9 cellular contexts compared by ENCODE assay signal in the genomic region with DNA sequence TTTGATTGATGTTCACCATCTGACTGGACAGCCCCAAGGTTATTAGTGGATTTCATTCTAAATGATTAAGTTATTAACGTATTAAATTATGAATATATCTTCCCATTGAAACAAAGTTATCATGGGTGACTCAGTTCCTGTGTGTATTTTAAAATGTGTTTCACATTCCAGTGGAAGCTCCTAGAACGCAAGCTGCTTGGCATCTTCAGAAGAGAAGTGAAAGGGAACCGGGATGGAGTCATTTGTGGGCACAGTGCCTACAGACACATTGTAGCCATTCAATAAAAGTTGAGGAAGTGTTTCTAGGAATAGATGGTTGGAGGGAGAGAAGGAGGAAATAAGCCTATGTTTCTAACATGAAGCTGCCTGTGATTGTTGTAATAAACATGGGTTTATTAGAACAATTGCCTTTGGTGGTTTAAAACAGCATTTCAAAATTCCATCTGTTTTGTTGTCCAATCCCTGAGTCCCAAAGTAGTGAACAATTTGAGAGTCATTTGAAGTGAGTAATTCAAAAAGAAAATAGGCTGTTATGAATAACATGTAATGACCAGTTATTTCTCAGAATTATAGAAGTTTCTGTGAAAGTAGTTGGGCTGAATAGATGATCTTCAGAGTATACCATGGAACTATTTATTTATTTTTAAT.
DNase-seq lines count a peak whose midpoint lies in the region; ATAC-seq and TF ChIP-seq lines count a peak whose summit lies in the region.
"Had no signal": no experiment of that assay in that cellular context is flagged by ENCODE, and none has a peak within 500 bp of the region (broad histone marks: within the 10 kb centered on the region; RNA-seq: fewer than 3 reads in every experiment).

No MANE protein-coding gene starts in this region.

- no peak for TF ChIP-seq POLR2A in esophagus squamous epithelium (IDR thresholded peaks at IDR 0.05)

- H3K4ac ChIP-seq in neuronal stem cell (ENCODE audit: low read length), result no peak overlapping the region

- no peak overlapping the region for H3K4me3 ChIP-seq in esophagus squamous epithelium
- H3K4me3 ChIP-seq in neuronal stem cell (ENCODE audit: low read length in 2 of 2), result no peak overlapping the region

- H3K18ac ChIP-seq in neuronal stem cell (ENCODE audit: low read length), result no peak overlapping the region

- intact Hi-C loops in esophagus squamous epithelium (cut with DNase I), result no loop called here

- no peak overlapping the region for H4K8ac ChIP-seq in neuronal stem cell (ENCODE audit: low read depth, low read length)

- no peaks in the 10 kb centered on the region for H3K79me1 ChIP-seq in neuronal stem cell (ENCODE audit: low read depth, low read length)

- H3K9me3 ChIP-seq in esophagus squamous epithelium (no peaks in the 10 kb centered on the region), neuronal stem cell (replicated peaks in 1 of 2; ENCODE audit: control insufficient read depth in 2 of 2, insufficient read depth in 1 of 2, low read depth in 1 of 2, low read length in 2 of 2) (no peaks in the 10 kb centered on the region)

- H3K27me3 ChIP-seq in esophagus squamous epithelium (no peaks in the 10 kb centered on the region), neuronal stem cell (ENCODE audit: control insufficient read depth in 3 of 3, insufficient read depth in 3 of 3, low read depth in 1 of 3, low read length in 3 of 3) (no peaks in the 10 kb centered on the region)

- H3K23ac ChIP-seq in neuronal stem cell (ENCODE audit: low read depth, low read length, poor library complexity), result no peak overlapping the region

- no peak overlapping the region for H2AK5ac ChIP-seq in neuronal stem cell (ENCODE audit: low read depth, low read length)

- H3K4me1 ChIP-seq in esophagus squamous epithelium (peaks cover 0 to 23% (median 0%) of the 10 kb centered on the region in 3 donors), neuronal stem cell (ENCODE audit: control insufficient read depth in 2 of 2, insufficient read depth in 1 of 2, low read depth in 1 of 2, low read length in 2 of 2) (no peaks in the 10 kb centered on the region)

- no peak overlapping the region for H2BK15ac ChIP-seq in neuronal stem cell (ENCODE audit: low read length)

- no peak overlapping the region for H3K4me2 ChIP-seq in neuronal stem cell (ENCODE audit: insufficient read depth, low read length, poor library complexity, severe bottlenecking)

- peak overlapping the region in 3 of 4 donors; percentile 0 to 12 (median 7) for H3K27ac ChIP-seq in esophagus squamous epithelium
- no peak overlapping the region for H3K27ac ChIP-seq in neuronal stem cell (replicated peaks; ENCODE audit: low read length)

- TF ChIP-seq CTCF in AG09319 (IDR thresholded peaks at IDR 0.05; ENCODE audit: low read depth, low read length), result no peak
- TF ChIP-seq CTCF in esophagus squamous epithelium (IDR thresholded peaks at IDR 0.05), result no peak

- no peak overlapping the region for H3K14ac ChIP-seq in neuronal stem cell (ENCODE audit: low read length)

- no peak overlapping the region for H3K9ac ChIP-seq in neuronal stem cell (ENCODE audit: low read depth, low read length, poor library complexity)

- no peak overlapping the region for H2AFZ ChIP-seq in neuronal stem cell (ENCODE audit: low read length)

- WGBS in esophagus squamous epithelium, 2 donors, result 11 to 19% methylated on average over 3 of the region's 3 CpGs
- WGBS in neuronal stem cell (ENCODE audit: extremely low coverage in 2 of 2, insufficient read length in 2 of 2, insufficient replicate concordance in 1 of 2), 2 donors, result no CpG with 5 or more reads among the region's 3 CpGs

- H2BK120ac ChIP-seq in neuronal stem cell (ENCODE audit: low read depth, low read length), result no peak overlapping the region

- H4K91ac ChIP-seq in neuronal stem cell (ENCODE audit: low read depth, low read length, poor library complexity), result no peak overlapping the region

- H2BK12ac ChIP-seq in neuronal stem cell (ENCODE audit: low read length), result no peak overlapping the region

- ATAC-seq in GM18498 (IDR thresholded peaks at IDR 0.05; ENCODE audit: unreplicated experiment), result no peak
- no peak for ATAC-seq in GM18870 (IDR thresholded peaks at IDR 0.05; ENCODE audit: unreplicated experiment)
- no peak for ATAC-seq in GM21576 (IDR thresholded peaks at IDR 0.05; ENCODE audit: unreplicated experiment)
- ATAC-seq: natural killer cell treated with Interleukin-12 subunit alpha and Interleukin-12 subunit beta and Interleukin-15 and Interleukin-18, amount 100 ng/mL, for 72 hours had no signal

- DNase-seq in AG09319 (ENCODE audit: extremely low read depth, low read depth) (peak; percentile 55), NCI-H69 (lab: John Stamatoyannopoulos, UW) (peak; percentile 27), esophagus squamous epithelium (lab: John Stamatoyannopoulos, UW) (no peak), myocyte (ENCODE audit: low read depth) (peak; percentile 86), neuronal stem cell (ENCODE audit: low spot score) (no peak)

- H2BK5ac ChIP-seq in neuronal stem cell (ENCODE audit: low read length), result no peak overlapping the region

- H3K36me3 ChIP-seq in esophagus squamous epithelium (peaks cover 0 to 21% (median 0%) of the 10 kb centered on the region in 3 donors), neuronal stem cell (replicated peaks in 1 of 2; ENCODE audit: control insufficient read depth in 2 of 2, insufficient read depth in 2 of 2, low read length in 2 of 2) (no peaks in the 10 kb centered on the region)

Comparison
In these comparisons a context has a peak if more than half of its experiments do, and no peak if none do; other contexts are left out.
1. DNase-seq: peak in AG09319 (single experiment), NCI-H69 (single experiment) and myocyte (single experiment); none in esophagus squamous epithelium (single experiment) and neuronal stem cell (single experiment).